In the genomic region with DNA sequence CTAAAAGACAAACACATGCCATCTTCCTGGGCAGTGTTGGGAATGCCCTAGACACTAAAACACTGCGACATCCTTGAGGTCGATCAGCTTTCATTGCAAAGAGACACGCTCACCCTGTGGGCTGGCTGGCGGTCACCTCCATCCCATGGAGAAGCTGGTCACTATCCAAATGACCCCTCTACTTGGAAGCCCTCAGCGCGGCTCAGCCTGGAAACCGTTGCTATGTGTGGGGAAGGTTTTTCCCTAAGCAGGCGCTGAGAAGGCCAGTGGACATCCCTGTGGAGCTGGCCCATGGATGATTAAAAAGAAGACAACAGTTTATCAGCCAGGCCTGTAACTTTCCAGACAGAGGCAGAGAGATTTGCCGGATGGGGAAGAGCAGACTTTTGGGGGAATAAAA, we compare ENCODE assay signal across 29 cellular contexts. TPM values are rescaled to one million over a fixed set of nuclear protein-coding genes. Genes with fewer than 3 reads are reported as not detected.
DNase-seq lines count a peak whose midpoint lies in the region; ATAC-seq, FAIRE-seq and TF ChIP-seq lines count a peak whose summit lies in the region.
"Had no signal": no experiment of that assay in that cellular context is flagged by ENCODE, and none has a peak within 500 bp of the region (broad histone marks: within the 10 kb centered on the region; RNA-seq: fewer than 3 reads in every experiment).

No MANE protein-coding gene starts in this region.

- no peak overlapping the region for H2BK15ac ChIP-seq in mesenchymal stem cell (ENCODE audit: low read depth, poor library complexity, severe bottlenecking)

- no peak overlapping the region for H3K4me3 Mint-ChIP-seq in neural progenitor cell
- H3K4me3 Mint-ChIP-seq: CD8-positive, alpha-beta T cell had no signal

- H3F3A ChIP-seq in neural progenitor cell (ENCODE audit: low read depth) = peaks cover 34% of the 10 kb centered on the region

- peak; percentile 63 for ATAC-seq in Right ventricle myocardium inferior
- peak; percentile 91 for ATAC-seq in sciatic nerve
- ATAC-seq in upper lobe of right lung = no peak
- ATAC-seq: CD8-positive, alpha-beta T cell had no signal

- H3K9me3 ChIP-seq in mesenchymal stem cell (ENCODE audit: control insufficient read depth, low read length) (no peaks in the 10 kb centered on the region), upper lobe of right lung (no peaks in the 10 kb centered on the region), neural progenitor cell (ENCODE audit: low read depth) (no peaks in the 10 kb centered on the region)
- H3K9me3 ChIP-seq: HAP-1, Peyer's patch had no signal

- H2AFZ ChIP-seq in mesenchymal stem cell (ENCODE audit: low read depth, low read length) (no peak overlapping the region), neural progenitor cell (replicated peaks) (no peak overlapping the region)

- H3K36me3 ChIP-seq in mesenchymal stem cell (ENCODE audit: control insufficient read depth in 1 of 2, insufficient read depth in 2 of 2, low read depth in 1 of 2, low read length in 2 of 2) = no peaks in the 10 kb centered on the region
- H3K36me3 ChIP-seq in upper lobe of right lung = no peaks in the 10 kb centered on the region
- no peaks in the 10 kb centered on the region for H3K36me3 ChIP-seq in neural progenitor cell
- H3K36me3 ChIP-seq: HAP-1, Peyer's patch had no signal

- no peak overlapping the region for H4K8ac ChIP-seq in mesenchymal stem cell (ENCODE audit: low read length)

- no peak overlapping the region for H2BK120ac ChIP-seq in mesenchymal stem cell (ENCODE audit: low read depth, low read length)

- H3K23ac ChIP-seq in mesenchymal stem cell (ENCODE audit: low read length in 2 of 2) = no peak overlapping the region

- no peak for FAIRE-seq in HTR-8/SVneo (lab: Jason Lieb, UNC)
- FAIRE-seq: GM12891 had no signal

- no peak overlapping the region for H3K4ac ChIP-seq in mesenchymal stem cell (ENCODE audit: low read depth in 1 of 2, low read length in 2 of 2)

- H3K27me3 Mint-ChIP-seq in neural progenitor cell (ENCODE audit: insufficient read depth, low read depth) = peaks cover 12% of the 10 kb centered on the region

- no peak overlapping the region for H3K18ac ChIP-seq in mesenchymal stem cell (ENCODE audit: low read depth in 1 of 2, low read length in 2 of 2)

- intact Hi-C loops in Right ventricle myocardium inferior (cut with DNase I) = no loop called here
- intact Hi-C loops in cardiac septum (cut with DNase I) = no loop called here
- intact Hi-C loops in sciatic nerve (cut with DNase I) = no loop called here
- intact Hi-C loops in upper lobe of right lung (cut with DNase I) = no loop called here

- H3K9ac ChIP-seq in mesenchymal stem cell (ENCODE audit: low read length) = peak overlapping the region; percentile 9
- H3K9ac ChIP-seq in neural progenitor cell = no peak overlapping the region
- H3K9ac ChIP-seq: GM23248 had no signal

- H3K4me1 ChIP-seq in mesenchymal stem cell (ENCODE audit: control insufficient read depth, insufficient read depth, low read depth, low read length) = peaks cover 2% of the 10 kb centered on the region
- H3K4me1 ChIP-seq in upper lobe of right lung = no peaks in the 10 kb centered on the region
- H3K4me1 ChIP-seq in neural progenitor cell = peaks cover 40% of the 10 kb centered on the region
- H3K4me1 ChIP-seq: HAP-1, Peyer's patch had no signal

- H3K4me3 ChIP-seq in mesenchymal stem cell (ENCODE audit: insufficient read depth in 1 of 2, low read depth in 1 of 2, low read length in 2 of 2) (peak overlapping the region in 1 of 2 experiments; percentile 51), upper lobe of right lung (no peak overlapping the region), neural progenitor cell (no peak overlapping the region)
- H3K4me3 ChIP-seq: GM23248, HAP-1, Peyer's patch had no signal

- no peak for DNase-seq in Right ventricle myocardium inferior (ENCODE audit: missing footprints)
- DNase-seq in cardiac septum (ENCODE audit: low spot score) = no peak
- DNase-seq in mesenchymal stem cell = no peak
- DNase-seq in sciatic nerve (ENCODE audit: low spot score) = no peak
- peak; percentile 16 for DNase-seq in upper lobe of right lung
- DNase-seq in stimulated activated CD8-positive, alpha-beta memory T cell treated with anti-CD3 and anti-CD28 coated beads, Interleukin-4, amount 100 ng/mL, for 48 hours = no peak
- no peak for DNase-seq in neural progenitor cell (ENCODE audit: low spot score)
- no peak for DNase-seq in HTR-8/SVneo (ENCODE audit: insufficient read length, low spot score)
- DNase-seq: 8988T; AML-193; C1 segment of cervical spinal cord; Calu3; CD8-positive, alpha-beta T cell; DMS153; GM23248; KBM-7; MM.1S; NCI-H1048; NCI-H1417 treated with DMSO at 0.1 percent for 48 hours; NCI-H187; NCI-H2227 treated with DMSO at 0.1 percent for 48 hours; NCI-H510A; NK-92 treated with Interleukin-12 subunit alpha and Interleukin-12 subunit beta, amount 100 ng/mL, for 24 hours; Peyer's patch had no signal

- peaks cover 15 to 21% of the 10 kb centered on the region in 2 experiments for H3K27me3 ChIP-seq in mesenchymal stem cell (ENCODE audit: control insufficient read depth in 1 of 2, insufficient read depth in 1 of 2, low read length in 2 of 2)
- H3K27me3 ChIP-seq in upper lobe of right lung = no peaks in the 10 kb centered on the region
- peaks cover 17% of the 10 kb centered on the region for H3K27me3 ChIP-seq in neural progenitor cell
- H3K27me3 ChIP-seq: Peyer's patch had no signal

- no peaks in the 10 kb centered on the region for H3K9me3 Mint-ChIP-seq in neural progenitor cell
- H3K9me3 Mint-ChIP-seq: CD8-positive, alpha-beta T cell had no signal

- H3K79me2 ChIP-seq in neural progenitor cell (ENCODE audit: low read depth) = no peaks in the 10 kb centered on the region

- H3K27ac ChIP-seq in mesenchymal stem cell (ENCODE audit: low read length, poor library complexity, severe bottlenecking) = no peak overlapping the region
- no peak overlapping the region for H3K27ac ChIP-seq in upper lobe of right lung
- H3K27ac ChIP-seq in neural progenitor cell = no peak overlapping the region
- H3K27ac ChIP-seq: GM23248, HL-60, Peyer's patch had no signal

- no peak for TF ChIP-seq CTCF in upper lobe of right lung (IDR thresholded peaks at IDR 0.05)
- no peak for TF ChIP-seq CTCF in neural progenitor cell (IDR thresholded peaks at IDR 0.05)

- no peak overlapping the region for H2BK12ac ChIP-seq in mesenchymal stem cell (ENCODE audit: low read length in 2 of 2)

- no peak overlapping the region for H2AK5ac ChIP-seq in mesenchymal stem cell (ENCODE audit: low read length, severe bottlenecking)

- no peak overlapping the region for H2BK5ac ChIP-seq in mesenchymal stem cell (ENCODE audit: low read depth, low read length, poor library complexity, severe bottlenecking)

- H3K14ac ChIP-seq in mesenchymal stem cell (ENCODE audit: low read length in 2 of 2) = no peak overlapping the region

- H3K79me1 ChIP-seq in mesenchymal stem cell (replicated peaks; ENCODE audit: low read length, poor library complexity, severe bottlenecking) = no peaks in the 10 kb centered on the region

- no peak overlapping the region for H3K4me2 ChIP-seq in mesenchymal stem cell (ENCODE audit: low read length, poor library complexity, severe bottlenecking)
- no peak overlapping the region for H3K4me2 ChIP-seq in neural progenitor cell

- 91% methylated on average over 9 of the region's 9 CpGs for WGBS in mesenchymal stem cell

- H3K27ac Mint-ChIP-seq in neural progenitor cell = no peak overlapping the region
- H3K27ac Mint-ChIP-seq: CD8-positive, alpha-beta T cell had no signal

- H3K36me3 Mint-ChIP-seq in neural progenitor cell = no peaks in the 10 kb centered on the region
- H3K36me3 Mint-ChIP-seq: CD8-positive, alpha-beta T cell had no signal

- H4K91ac ChIP-seq in mesenchymal stem cell (ENCODE audit: low read length) = no peak overlapping the region

- no peaks in the 10 kb centered on the region for H4K20me1 ChIP-seq in neural progenitor cell (ENCODE audit: low read depth)

- peaks cover 24% of the 10 kb centered on the region for H3K4me1 Mint-ChIP-seq in neural progenitor cell

RNA-seq across cellular contexts. Expression of gene GSC, which starts 16.8 kb away (rescaled TPM):
- total RNA-seq in Right ventricle myocardium inferior (0.38 TPM), cardiac septum (0.43 TPM), sciatic nerve (4.5 TPM), upper lobe of right lung (not detected), neural progenitor cell (ENCODE audit: low replicate concordance) (1.1 and 2.8 TPM in 2 replicates)
- not detected for polyA plus RNA-seq in mesenchymal stem cell (2013, experiment 1 of 2)
- polyA plus RNA-seq in mesenchymal stem cell (2013, experiment 2 of 2) = not detected
- total RNA-seq: Calu3; CD8-positive, alpha-beta T cell; G401; HT-29; Peyer's patch had no signal
